9 cellular contexts compared by ENCODE assay signal in genomic region chr22:21624120-21624879, GRCh38. TPM values are rescaled to one million over a fixed set of nuclear protein-coding genes. Genes with fewer than 3 reads are reported as not detected.
DNase-seq lines count a peak whose midpoint lies in the region; ATAC-seq and TF ChIP-seq lines count a peak whose summit lies in the region.
"Had no signal": no experiment of that assay in that cellular context is flagged by ENCODE, and none has a peak within 500 bp of the region (broad histone marks: within the 10 kb centered on the region; RNA-seq: fewer than 3 reads in every experiment).

No MANE protein-coding gene starts in this region.

- H3K27ac Mint-ChIP-seq in activated naive CD4-positive, alpha-beta T cell treated with anti-CD3 and anti-CD28 coated beads, Interleukin-2, amount 50 U/mL, for 72 hours: peak overlapping the region; percentile 33 to 92

- WGBS in hepatocyte (ENCODE audit: low lambda C conversion rate, missing lambda C conversion rate): 67% methylated on average over 8 of the region's 8 CpGs

- H2AFZ ChIP-seq in hepatocyte: no peak overlapping the region

- ATAC-seq in activated naive CD4-positive, alpha-beta T cell treated with anti-CD3 and anti-CD28 coated beads, Interleukin-2, amount 50 U/mL, for 72 hours: peak in 1 of 2 donors; percentile 10
- ATAC-seq in GM18511 (IDR thresholded peaks at IDR 0.05; ENCODE audit: unreplicated experiment) (no peak), HG02981 (IDR thresholded peaks at IDR 0.05; ENCODE audit: unreplicated experiment) (no peak)

- H3K9me3 ChIP-seq in hepatocyte (ENCODE audit: low read depth): no peaks in the 10 kb centered on the region

- no peaks in the 10 kb centered on the region for H3K36me3 ChIP-seq in hepatocyte (replicated peaks; ENCODE audit: insufficient read depth, low read depth)

- H3K79me2 ChIP-seq in hepatocyte: peaks cover 77% of the 10 kb centered on the region

- H3K9me2 ChIP-seq in hepatocyte (replicated peaks; ENCODE audit: insufficient read depth): no peaks in the 10 kb centered on the region

- no peak overlapping the region for H3K4me3 ChIP-seq in hepatocyte
- H3K4me3 ChIP-seq: SJSA1 had no signal

- peaks cover 12 to 21% of the 10 kb centered on the region in 2 donors for H3K36me3 Mint-ChIP-seq in activated naive CD4-positive, alpha-beta T cell treated with anti-CD3 and anti-CD28 coated beads, Interleukin-2, amount 50 U/mL, for 72 hours

- H3K9me3 Mint-ChIP-seq in activated naive CD4-positive, alpha-beta T cell treated with anti-CD3 and anti-CD28 coated beads, Interleukin-2, amount 50 U/mL, for 72 hours: no peaks in the 10 kb centered on the region

- peak; percentile 51 for TF ChIP-seq CTCF in hepatocyte (IDR thresholded peaks at IDR 0.05; ENCODE audit: poor library complexity)

- H4K20me1 ChIP-seq in hepatocyte (ENCODE audit: insufficient read depth, poor library complexity, severe bottlenecking): peaks cover 73% of the 10 kb centered on the region

- H3K4me1 ChIP-seq in hepatocyte (ENCODE audit: insufficient read depth): peaks cover 2% of the 10 kb centered on the region

- H3K27me3 ChIP-seq in hepatocyte: no peaks in the 10 kb centered on the region
- H3K27me3 ChIP-seq: SJSA1 had no signal

- DNase-seq in GM03348 (ENCODE audit: low spot score): peak; percentile 36
- DNase-seq in NCI-H460 (ENCODE audit: extremely low read depth, low read depth): peak; percentile 31
- DNase-seq in activated naive CD4-positive, alpha-beta T cell treated with anti-CD3 and anti-CD28 coated beads, Interleukin-2, amount 50 U/mL, for 72 hours (ENCODE audit: low spot score in 2 of 2): peak in 1 of 2 donors; percentile 65
- DNase-seq in hepatocyte (ENCODE audit: low spot score): peak; percentile 45
- peak; percentile 36 for DNase-seq in stimulated activated naive CD4-positive, alpha-beta T cell treated with Interleukin-2 at 50 U/mL for 16 hours (lab: John Stamatoyannopoulos, UW)
- no peak for DNase-seq in DMS79 treated with DMSO at 0.1 percent for 48 hours (lab: John Stamatoyannopoulos, UW)

- no peak overlapping the region for H3K4me2 ChIP-seq in hepatocyte

- H3K27ac ChIP-seq in hepatocyte: no peak overlapping the region
- H3K27ac ChIP-seq: SJSA1 had no signal

RNA-seq across cellular contexts. Expression of gene YDJC, which starts 5.5 kb away (rescaled TPM):
- 61.2 and 73.5 TPM in 2 replicates for total RNA-seq in NCI-H460 (2014; rRNA removed; shearing (Covaris generic))
- 220 and 268 TPM in 2 replicates for polyA plus RNA-seq in NCI-H460 (2014; cell fraction: nucleus; rRNA removed)
- total RNA-seq in activated naive CD4-positive, alpha-beta T cell treated with anti-CD3 and anti-CD28 coated beads, Interleukin-2, amount 50 U/mL, for 72 hours: 10 to 100 TPM; 26.9 to 47.9 TPM
- 24.1 and 34.6 TPM in 2 replicates for total RNA-seq in hepatocyte
- 44.5 and 49.8 TPM in 2 replicates for polyA plus RNA-seq in hepatocyte

RNA-seq across cellular contexts. Expression of gene CCDC116, which starts 8.3 kb away (rescaled TPM):
- not detected in 2 replicates for total RNA-seq in NCI-H460 (2014; rRNA removed; shearing (Covaris generic))
- not detected in 2 replicates for polyA plus RNA-seq in NCI-H460 (2014; cell fraction: nucleus; rRNA removed)
- under 1 TPM in 1 of 2 donors, not detected in 1; 0.54 TPM for total RNA-seq in activated naive CD4-positive, alpha-beta T cell treated with anti-CD3 and anti-CD28 coated beads, Interleukin-2, amount 50 U/mL, for 72 hours
- 0.20 and 0.30 TPM in 2 replicates for total RNA-seq in hepatocyte
- 1.3 and 1.5 TPM in 2 replicates for polyA plus RNA-seq in hepatocyte

RNA-seq across cellular contexts. Expression of gene SDF2L1, which starts 17.8 kb away (rescaled TPM):
- total RNA-seq in NCI-H460 (2014; rRNA removed; shearing (Covaris generic)): 21.2 and 25.3 TPM in 2 replicates
- 88.9 and 102 TPM in 2 replicates for polyA plus RNA-seq in NCI-H460 (2014; cell fraction: nucleus; rRNA removed)
- 10 to 100 TPM; 25.3 to 27.8 TPM for total RNA-seq in activated naive CD4-positive, alpha-beta T cell treated with anti-CD3 and anti-CD28 coated beads, Interleukin-2, amount 50 U/mL, for 72 hours
- total RNA-seq in hepatocyte: 38.2 and 48.2 TPM in 2 replicates
- polyA plus RNA-seq in hepatocyte: 119 and 139 TPM in 2 replicates

RNA-seq across cellular contexts. Expression of gene PPIL2, which starts 41.5 kb away (rescaled TPM):
- total RNA-seq in NCI-H460 (2014; rRNA removed; shearing (Covaris generic)): 20.3 and 22.8 TPM in 2 replicates
- polyA plus RNA-seq in NCI-H460 (2014; cell fraction: nucleus; rRNA removed): 81.3 and 84.8 TPM in 2 replicates
- 10 to 100 TPM; 33.9 to 50.5 TPM for total RNA-seq in activated naive CD4-positive, alpha-beta T cell treated with anti-CD3 and anti-CD28 coated beads, Interleukin-2, amount 50 U/mL, for 72 hours
- total RNA-seq in hepatocyte: 22.8 and 28.3 TPM in 2 replicates
- 30.0 and 38.6 TPM in 2 replicates for polyA plus RNA-seq in hepatocyte

RNA-seq across cellular contexts. Expression of gene UBE2L3, which starts 56.8 kb away (rescaled TPM):
- 62.5 and 62.8 TPM in 2 replicates for total RNA-seq in NCI-H460 (2014; rRNA removed; shearing (Covaris generic))
- polyA plus RNA-seq in NCI-H460 (2014; cell fraction: nucleus; rRNA removed): 14.8 and 17.4 TPM in 2 replicates
- 10 to 100 TPM; 46.1 to 62.5 TPM for total RNA-seq in activated naive CD4-positive, alpha-beta T cell treated with anti-CD3 and anti-CD28 coated beads, Interleukin-2, amount 50 U/mL, for 72 hours
- total RNA-seq in hepatocyte: 49.3 and 52.0 TPM in 2 replicates
- polyA plus RNA-seq in hepatocyte: 85.7 and 91.0 TPM in 2 replicates
